ENCODE assay signal across 8 cellular contexts in genomic region chr1:155909894-155910293, GRCh38. TPM values are rescaled to one million over a fixed set of nuclear protein-coding genes. Genes with fewer than 3 reads are reported as not detected.
DNase-seq lines count a peak whose midpoint lies in the region; ATAC-seq and TF ChIP-seq lines count a peak whose summit lies in the region.

No MANE protein-coding gene starts in this region.

- CTCF ChIA-PET in RWPE1 (lab: Yijun Ruan, JAX), result no interaction called here

- DNase-seq in GM03348 (ENCODE audit: low spot score) (peak; percentile 39), SKM-1 (lab: John Stamatoyannopoulos, UW; ENCODE audit: unreplicated experiment) (peak; percentile 91), esophagus squamous epithelium (lab: John Stamatoyannopoulos, UW) (no peak), trophoblast cell (peak; percentile 82 to 90), OCI-M2 (lab: John Stamatoyannopoulos, UW; ENCODE audit: unreplicated experiment) (no peak), RWPE1 (ENCODE audit: low spot score) (no peak)
- no peak for DNase-seq in stimulated activated CD4-positive, alpha-beta T cell treated with anti-CD3 and anti-CD28 coated beads, Interleukin-4, amount 100 ng/mL, for 4 hours

- WGBS in esophagus squamous epithelium, 2 donors, result 39 to 42% methylated on average over 4 of the region's 4 CpGs
- WGBS in trophoblast cell (ENCODE audit: extremely low coverage, insufficient coverage, insufficient read length), result no CpG with 5 or more reads among the region's 4 CpGs

- H3K14ac ChIP-seq in trophoblast cell (ENCODE audit: low read length), result no peak overlapping the region

- H3K27ac ChIP-seq in esophagus squamous epithelium (peak overlapping the region; percentile 86 to 99 (median 95)), trophoblast cell (ENCODE audit: low read depth, low read length) (no peak overlapping the region), RWPE1 (no peak overlapping the region)

- TF ChIP-seq CTCF in esophagus squamous epithelium (IDR thresholded peaks at IDR 0.05) (no peak), RWPE1 (conservative IDR thresholded peaks at IDR 0.05; ENCODE audit: low read depth) (no peak)

- no peak overlapping the region for H4K91ac ChIP-seq in trophoblast cell (ENCODE audit: low read depth, low read length)

- H3K18ac ChIP-seq in trophoblast cell (ENCODE audit: low read length), result no peak overlapping the region

- peaks cover 9 to 36% (median 14%) of the 10 kb centered on the region in 3 donors for H3K4me1 ChIP-seq in esophagus squamous epithelium
- H3K4me1 ChIP-seq in trophoblast cell (ENCODE audit: control insufficient read depth in 1 of 2, insufficient read depth in 2 of 2, low read length in 2 of 2), result peaks cover 0 to 2% of the 10 kb centered on the region in 2 experiments

- H3K4me3 ChIP-seq in esophagus squamous epithelium, result peak overlapping the region; percentile 49 to 96 (median 82)
- no peak overlapping the region for H3K4me3 ChIP-seq in trophoblast cell (ENCODE audit: low read depth, low read length)

- no peak overlapping the region for H3K9ac ChIP-seq in trophoblast cell (ENCODE audit: low read length)

- no peak overlapping the region for H3K4ac ChIP-seq in trophoblast cell (ENCODE audit: low read depth, low read length)

- peaks cover 3% of the 10 kb centered on the region for H3K79me2 ChIP-seq in trophoblast cell (ENCODE audit: control insufficient read depth, insufficient read depth, low read length, poor library complexity)

- no peak overlapping the region for H4K8ac ChIP-seq in trophoblast cell (ENCODE audit: low read depth, low read length)

- H4K12ac ChIP-seq in trophoblast cell (ENCODE audit: low read depth, low read length), result no peak overlapping the region

- ATAC-seq in HG03521 (IDR thresholded peaks at IDR 0.05; ENCODE audit: unreplicated experiment), result no peak

- H2BK5ac ChIP-seq in trophoblast cell (ENCODE audit: low read depth, low read length, poor library complexity), result no peak overlapping the region

- no peak overlapping the region for H2BK12ac ChIP-seq in trophoblast cell (ENCODE audit: low read length)

- peak overlapping the region; percentile 11 for H3K4me2 ChIP-seq in trophoblast cell (ENCODE audit: low read length)

- no peak overlapping the region for H2AK5ac ChIP-seq in trophoblast cell (ENCODE audit: low read length)

- intact Hi-C loops in esophagus squamous epithelium (cut with DNase I), result no loop called here

- TF ChIP-seq POLR2A in esophagus squamous epithelium (IDR thresholded peaks at IDR 0.05), result peak in 2 of 4 donors; percentile 18 to 30

- POLR2A ChIA-PET in RWPE1 (lab: Yijun Ruan, JAX; ENCODE audit: low non-redundant PET), result no interaction called here

- H3K36me3 ChIP-seq in esophagus squamous epithelium (peaks cover 12 to 78% (median 39%) of the 10 kb centered on the region in 3 donors), trophoblast cell (ENCODE audit: control insufficient read depth in 1 of 2, insufficient read depth in 2 of 2, low read length in 2 of 2) (peaks cover 35 to 41% of the 10 kb centered on the region in 2 experiments)

- peaks cover 6% of the 10 kb centered on the region for H3K79me1 ChIP-seq in trophoblast cell (ENCODE audit: low read length)

- no peak overlapping the region for H3K23ac ChIP-seq in trophoblast cell (ENCODE audit: low read length)

- H2BK120ac ChIP-seq in trophoblast cell (ENCODE audit: insufficient read depth, low read length, poor library complexity), result no peak overlapping the region

- H3K9me3 ChIP-seq in esophagus squamous epithelium (no peaks in the 10 kb centered on the region), trophoblast cell (ENCODE audit: insufficient read depth, low read depth, low read length) (no peaks in the 10 kb centered on the region)

- H3K27me3 ChIP-seq in esophagus squamous epithelium (no peaks in the 10 kb centered on the region), trophoblast cell (ENCODE audit: insufficient read depth, low read length) (no peaks in the 10 kb centered on the region)

- no peak overlapping the region for H2AFZ ChIP-seq in trophoblast cell (ENCODE audit: insufficient read depth, low read length, poor library complexity)

RNA-seq across cellular contexts. Expression of gene RIT1, which starts 1.3 kb away (rescaled TPM):
- 10 to 100 TPM; 35.3 to 55.4 (median 42.6) TPM for total RNA-seq in esophagus squamous epithelium
- polyA plus RNA-seq in trophoblast cell (2013), result 47.7 and 49.1 TPM in 2 replicates

RNA-seq across cellular contexts. Expression of gene KHDC4, which starts 24.3 kb away (rescaled TPM):
- total RNA-seq in esophagus squamous epithelium, result 10 to 100 TPM; 12.4 to 48.1 (median 33.9) TPM
- polyA plus RNA-seq in trophoblast cell (2013), result 38.9 and 40.5 TPM in 2 replicates

RNA-seq across cellular contexts. Expression of gene RXFP4, which starts 31.5 kb away (rescaled TPM):
- total RNA-seq in esophagus squamous epithelium, result not detected
- not detected in 2 replicates for polyA plus RNA-seq in trophoblast cell (2013)

RNA-seq across cellular contexts. Expression of gene SYT11, which starts 50.5 kb away (rescaled TPM):
- total RNA-seq in esophagus squamous epithelium, result 1 to 10 TPM in 3 of 4 donors, under 1 TPM in 1; 0.87 to 5.3 (median 2.7) TPM
- polyA plus RNA-seq in trophoblast cell (2013), result 0.31 and 0.36 TPM in 2 replicates

RNA-seq across cellular contexts. Expression of gene GON4L, which starts 52.9 kb away (rescaled TPM):
- total RNA-seq in esophagus squamous epithelium, result 10 to 100 TPM; 12.2 to 32.8 (median 18.7) TPM
- polyA plus RNA-seq in trophoblast cell (2013), result 19.0 and 19.1 TPM in 2 replicates

Comparison
In these comparisons a context has a peak if more than half of its experiments do, and no peak if none do; other contexts are left out.
1. DNase-seq: peak in GM03348 (single experiment), SKM-1 (single experiment) and trophoblast cell (2 of 2); none in esophagus squamous epithelium (single experiment), stimulated activated CD4-positive, alpha-beta T cell treated with anti-CD3 and anti-CD28 coated beads, Interleukin-4, amount 100 ng/mL, for 4 hours (0 of 2), OCI-M2 (single experiment) and RWPE1 (single experiment).
2. H3K27ac ChIP-seq: peak in esophagus squamous epithelium (4 of 4); none in trophoblast cell (single experiment) and RWPE1 (single experiment).